10 cellular contexts compared by ENCODE assay signal in genomic region chr6:33590531-33591198, GRCh38. TPM values are rescaled to one million over a fixed set of nuclear protein-coding genes. Genes with fewer than 3 reads are reported as not detected.
DNase-seq lines count a peak whose midpoint lies in the region; ATAC-seq, FAIRE-seq and TF ChIP-seq lines count a peak whose summit lies in the region.
"Had no signal": no experiment of that assay in that cellular context is flagged by ENCODE, and none has a peak within 500 bp of the region (broad histone marks: within the 10 kb centered on the region; RNA-seq: fewer than 3 reads in every experiment).

No MANE protein-coding gene starts in this region.

- no peak for FAIRE-seq in RCC 7860 (lab: Jason Lieb, UNC)

- WGBS in ovary, 3 donors, result 54 to 63% (median 58%) methylated on average over 14 to 15 of the region's 15 CpGs

- intact Hi-C loops in ovary (cut with DNase I) (no loop called here), dorsolateral prefrontal cortex (cut with DNase I) (loop anchor here in 1 of 2 donors (2.0 kb wide), 1 partner anchor 42 kb away; no protein-coding TSS in a partner anchor)

- no peak for TF ChIP-seq EP300 in ovary (IDR thresholded peaks at IDR 0.05)

- H3K27me3 ChIP-seq in ovary (no peaks in the 10 kb centered on the region), dorsolateral prefrontal cortex (peaks cover 0 to 11% (median 0%) of the 10 kb centered on the region in 45 donors)

- no peaks in the 10 kb centered on the region for H3K36me3 ChIP-seq in ovary

- H3K4me3 ChIP-seq in foreskin fibroblast (ENCODE audit: low read depth in 1 of 2, low read length in 2 of 2) (no peak overlapping the region), ovary (no peak overlapping the region), dorsolateral prefrontal cortex (no peak overlapping the region)

- peak overlapping the region; percentile 39 to 73 for H3K27ac ChIP-seq in ovary
- H3K27ac ChIP-seq in dorsolateral prefrontal cortex, result peak overlapping the region in 25 of 59 donors; percentile 5 to 71 (median 52)

- H3K4me1 ChIP-seq in ovary (ENCODE audit: insufficient read depth), result peaks cover 23% of the 10 kb centered on the region

- TF ChIP-seq POLR2A in ovary (IDR thresholded peaks at IDR 0.05), result no peak

- TF ChIP-seq CTCF in foreskin fibroblast (IDR thresholded peaks at IDR 0.05; ENCODE audit: low read depth, low read length) (no peak), ovary (IDR thresholded peaks at IDR 0.05) (no peak), dorsolateral prefrontal cortex (IDR thresholded peaks at IDR 0.05 in 54 of 56, conservative IDR thresholded peaks at IDR 0.05 in 2 of 56; ENCODE audit: low read depth in 1 of 56, partially characterized antibody in 56 of 56) (no peak)

- no peak for ATAC-seq in HG02970 (IDR thresholded peaks at IDR 0.05; ENCODE audit: low FRiP score, unreplicated experiment)

- DNase-seq in DMS53 (lab: John Stamatoyannopoulos, UW) (peak; percentile 63), RCC 7860 (ENCODE audit: low spot score) (peak; percentile 65), foreskin fibroblast (peak; percentile 80 to 94), ovary (peak in 2 of 5 donors; percentile 44 to 64), dorsolateral prefrontal cortex (no peak), middle frontal gyrus (ENCODE audit: extremely low spot score, low spot score) (no peak), nucleus accumbens (lab: John Stamatoyannopoulos, UW) (no peak)
- DNase-seq: DND-41, Kasumi-1 had no signal

- no peaks in the 10 kb centered on the region for H3K9me3 ChIP-seq in ovary

RNA-seq across cellular contexts. Expression of gene BAK1, which starts 10.6 kb away (rescaled TPM):
- total RNA-seq in ovary (10 to 100 TPM in 4 of 7 donors, 1 to 10 TPM in 3; 3.9 to 16.9 (median 10.4) TPM), dorsolateral prefrontal cortex (10 to 100 TPM in 82 of 120 experiments, 1 to 10 TPM in 38; 6.4 to 17.0 (median 10.8) TPM)
- polyA plus RNA-seq in ovary, result 10 to 100 TPM in 1 of 2 donors, 1 to 10 TPM in 1; 9.8 to 12.2 TPM

RNA-seq across cellular contexts. Expression of gene ITPR3, which starts 30.5 kb away (rescaled TPM):
- total RNA-seq in ovary (10 to 100 TPM in 6 of 7 donors, 1 to 10 TPM in 1; 3.7 to 31.1 (median 20.1) TPM), dorsolateral prefrontal cortex (10 to 100 TPM in 1 of 120 experiments, 1 to 10 TPM in 119; 1.3 to 10.9 (median 3.8) TPM)
- polyA plus RNA-seq in ovary, result 1 to 10 TPM; 3.6 to 6.9 TPM

Comparison
In these comparisons a context has a peak if more than half of its experiments do, and no peak if none do; other contexts are left out.
1. DNase-seq: peak in DMS53 (single experiment), RCC 7860 (single experiment) and foreskin fibroblast (2 of 2); none in dorsolateral prefrontal cortex (0 of 10), middle frontal gyrus (single experiment) and nucleus accumbens (0 of 56).